ENCODE assay signal across 25 cellular contexts in genomic region chr1:58767143-58767542, GRCh38.
"Had no signal": no experiment of that assay in that cellular context is flagged by ENCODE, and none has a peak within 500 bp of the region (broad histone marks: within the 10 kb centered on the region; RNA-seq: fewer than 3 reads in every experiment).

No MANE protein-coding gene starts in this region.

- H3K9me3 ChIP-seq: left lung, lower lobe of right lung, ovary, suprapubic skin, transverse colon, upper lobe of right lung, uterus had no signal

- H3K27ac ChIP-seq: hepatocyte, left lung, lower lobe of right lung, ovary, suprapubic skin, transverse colon, upper lobe of right lung, uterus had no signal

- H2AFZ ChIP-seq: hepatocyte had no signal

- H3K4me3 Mint-ChIP-seq: effector memory CD8-positive, alpha-beta T cell; natural killer cell; stimulated activated naive CD8-positive, alpha-beta T cell treated with anti-CD3 and anti-CD28 coated beads, Interleukin-15, amount 100 ng/mL, for 72 hours had no signal

- H3K36me3 ChIP-seq: left lung, lower lobe of right lung, ovary, suprapubic skin, transverse colon, upper lobe of right lung, uterus had no signal

- H3K27me3 ChIP-seq: hepatocyte, left lung, ovary, suprapubic skin, transverse colon, upper lobe of right lung, uterus had no signal

- H3K4me3 ChIP-seq: hepatocyte, left lung, lower lobe of right lung, ovary, smooth muscle cell, suprapubic skin, transverse colon, upper lobe of right lung, uterus had no signal

- FAIRE-seq: endometrium, frontal cortex, kidney had no signal

- H3K79me2 ChIP-seq: hepatocyte had no signal

- H3K4me2 ChIP-seq: hepatocyte, smooth muscle cell had no signal

- H3K27ac Mint-ChIP-seq: effector memory CD8-positive, alpha-beta T cell; natural killer cell; stimulated activated naive CD8-positive, alpha-beta T cell treated with anti-CD3 and anti-CD28 coated beads, Interleukin-15, amount 100 ng/mL, for 72 hours had no signal

- H3K9me3 Mint-ChIP-seq: effector memory CD8-positive, alpha-beta T cell; natural killer cell; stimulated activated naive CD8-positive, alpha-beta T cell treated with anti-CD3 and anti-CD28 coated beads, Interleukin-15, amount 100 ng/mL, for 72 hours had no signal

- H3K36me3 Mint-ChIP-seq: natural killer cell had no signal

- H3K4me1 Mint-ChIP-seq: stimulated activated naive CD8-positive, alpha-beta T cell treated with anti-CD3 and anti-CD28 coated beads, Interleukin-15, amount 100 ng/mL, for 72 hours had no signal

- ATAC-seq: effector memory CD8-positive, alpha-beta T cell; left lung; lower lobe of right lung; natural killer cell; sciatic nerve; stimulated activated naive CD8-positive, alpha-beta T cell treated with anti-CD3 and anti-CD28 coated beads, Interleukin-15, amount 100 ng/mL, for 72 hours; upper lobe of right lung had no signal

- DNase-seq: cortex of kidney; effector memory CD8-positive, alpha-beta T cell; kidney; left lung; lower lobe of right lung; natural killer cell; occipital lobe; ovary; posterior cingulate gyrus; retina; stimulated activated CD4-positive, alpha-beta T cell treated with anti-CD3 and anti-CD28 coated beads, Interleukin-12 subunit alpha, Interleukin-12 subunit beta, amount 100 ng/mL, for 4 hours; stimulated activated CD4-positive, alpha-beta T cell treated with anti-CD3 and anti-CD28 coated beads, Interleukin-1b, Interleukin-23, amount 100 ng/mL, for 48 hours; stimulated activated CD4-positive, alpha-beta T cell treated with anti-CD3 and anti-CD28 coated beads, Interleukin-4, amount 100 ng/mL, for 1 hour; stimulated activated CD8-positive, alpha-beta memory T cell treated with anti-CD3 and anti-CD28 coated beads, Interleukin-4, amount 100 ng/mL, for 48 hours; stimulated activated naive CD4-positive, alpha-beta T cell; stimulated activated naive CD8-positive, alpha-beta T cell treated with anti-CD3 and anti-CD28 coated beads, Interleukin-15, amount 100 ng/mL, for 72 hours; transverse colon; upper lobe of right lung; uterus had no signal
